Comparison of ENCODE assay signal across 1 cellular context in genomic region chr2:147351789-147352188, GRCh38.
TF ChIP-seq lines count a peak whose summit lies in the region.

No MANE protein-coding gene starts in this region.

TF ChIP-seq in H1, 55 proteins besides CTCF, POLR2A, EP300 and RAD21:
- TF ChIP-seq BACH1 (IDR thresholded peaks at IDR 0.05; ENCODE audit: low read length), result no peak
- TF ChIP-seq CHD1 (IDR thresholded peaks at IDR 0.05; ENCODE audit: low read depth, low read length), result no peak
- TF ChIP-seq ZNF274 (IDR thresholded peaks at IDR 0.05; ENCODE audit: borderline replicate concordance, extremely low read depth, low read length), result no peak
- no peak for TF ChIP-seq NRF1 (IDR thresholded peaks at IDR 0.05; ENCODE audit: low read depth, low read length)
- no peak for TF ChIP-seq SAP30 (IDR thresholded peaks at IDR 0.05; ENCODE audit: insufficient read depth, insufficient replicate concordance, low read length)
- TF ChIP-seq BCL11A (IDR thresholded peaks at IDR 0.05; ENCODE audit: low read depth in 2 of 2, low read length in 2 of 2), result no peak
- TF ChIP-seq JUND (IDR thresholded peaks at IDR 0.05; ENCODE audit: low read length), result no peak
- TF ChIP-seq TAF1 (IDR thresholded peaks at IDR 0.05; ENCODE audit: low read depth, low read length), result no peak
- TF ChIP-seq EGR1 (IDR thresholded peaks at IDR 0.05; ENCODE audit: borderline replicate concordance, low read depth, low read length), result no peak
